In the genomic region with DNA sequence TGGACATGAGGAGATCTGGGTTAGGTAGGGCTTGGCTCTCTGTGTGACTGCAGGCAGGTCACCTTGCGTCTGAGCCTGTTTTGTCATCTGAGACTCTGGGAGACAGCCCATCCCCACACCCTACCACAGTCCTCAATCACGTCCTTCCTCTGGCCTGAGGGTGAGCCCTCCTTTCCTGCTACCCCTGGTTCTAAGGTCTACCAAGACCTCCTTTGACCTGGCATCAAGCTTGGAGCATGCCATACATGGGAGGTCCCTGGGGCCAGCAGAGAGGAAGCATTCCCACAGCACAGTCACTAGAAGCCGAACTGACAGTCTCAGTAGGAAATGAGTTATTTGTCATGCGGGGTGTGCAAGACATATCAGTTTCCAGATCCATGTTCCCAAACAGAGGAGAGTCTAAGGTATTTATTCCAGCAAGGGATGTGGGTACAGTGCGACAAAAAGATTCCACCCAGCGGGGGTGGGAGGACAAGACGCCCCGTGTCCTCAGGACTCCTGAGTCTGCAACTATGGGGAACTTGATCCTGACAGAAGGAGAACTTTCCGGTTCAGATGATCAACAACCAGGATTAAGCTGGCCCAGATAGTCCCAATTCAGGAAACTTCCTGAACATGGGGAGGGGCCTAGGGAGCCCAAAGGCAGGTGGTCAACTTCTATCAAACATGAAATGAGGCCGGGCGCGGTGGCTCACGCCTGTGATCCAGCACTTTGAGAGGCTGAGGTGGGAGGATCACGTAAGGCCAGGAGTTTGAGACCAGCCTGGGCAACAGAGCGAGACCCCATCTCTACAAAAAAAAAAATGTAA, we compare ENCODE assay signal across 12 cellular contexts. TPM values are rescaled to one million over a fixed set of nuclear protein-coding genes. Genes with fewer than 3 reads are reported as not detected.
DNase-seq lines count a peak whose midpoint lies in the region; ATAC-seq lines count a peak whose summit lies in the region.
"Had no signal": no experiment of that assay in that cellular context is flagged by ENCODE, and none has a peak within 500 bp of the region (broad histone marks: within the 10 kb centered on the region; RNA-seq: fewer than 3 reads in every experiment).

No MANE protein-coding gene starts in this region.

- H3K4me3 Mint-ChIP-seq in activated naive CD4-positive, alpha-beta T cell treated with anti-CD3 and anti-CD28 coated beads for 36 hours = no peak overlapping the region
- peak overlapping the region in 1 of 8 donors; percentile 31 for H3K4me3 Mint-ChIP-seq in naive B cell
- H3K4me3 Mint-ChIP-seq: stimulated activated naive CD8-positive, alpha-beta T cell treated with anti-CD3 and anti-CD28 coated beads, Interleukin-15, Interleukin-2, amounts not matched to agents 100 ng/mL and 50 ng/mL, for 24 hours had no signal

- H3K4me3 ChIP-seq in urinary bladder (ENCODE audit: low read depth, low read length) = no peak overlapping the region
- H3K4me3 ChIP-seq: GM12878 had no signal

- 67% methylated on average over 15 of the region's 15 CpGs for WGBS in urinary bladder

- no peaks in the 10 kb centered on the region for H3K36me3 ChIP-seq in urinary bladder (ENCODE audit: insufficient read depth)

- H3K36me3 Mint-ChIP-seq in activated naive CD4-positive, alpha-beta T cell treated with anti-CD3 and anti-CD28 coated beads for 36 hours (ENCODE audit: low read depth) = peaks cover 27% of the 10 kb centered on the region
- peaks cover 16 to 23% of the 10 kb centered on the region in 2 donors for H3K36me3 Mint-ChIP-seq in naive B cell

- H3K4me1 Mint-ChIP-seq in activated naive CD4-positive, alpha-beta T cell treated with anti-CD3 and anti-CD28 coated beads for 36 hours (ENCODE audit: low read depth) = peaks cover 70% of the 10 kb centered on the region
- H3K4me1 Mint-ChIP-seq in naive B cell = peaks cover 57 to 84% (median 78%) of the 10 kb centered on the region in 3 donors

- intact Hi-C loops in activated naive CD4-positive, alpha-beta T cell treated with anti-CD3 and anti-CD28 coated beads for 36 hours (cut with micrococcal nuclease) = no loop called here

- peak overlapping the region; percentile 3 for H3K27ac ChIP-seq in urinary bladder (ENCODE audit: low read depth)

- ATAC-seq in naive B cell (ENCODE audit: low read depth in 2 of 2) = no peak
- no peak for ATAC-seq in GM21515 (IDR thresholded peaks at IDR 0.05; ENCODE audit: unreplicated experiment)
- ATAC-seq: GM12878 had no signal

- H3K27ac Mint-ChIP-seq in activated naive CD4-positive, alpha-beta T cell treated with anti-CD3 and anti-CD28 coated beads for 36 hours = peak overlapping the region; percentile 46
- H3K27ac Mint-ChIP-seq in naive B cell = peak overlapping the region; percentile 64 to 100 (median 85)

- no peaks in the 10 kb centered on the region for H3K9me3 Mint-ChIP-seq in activated naive CD4-positive, alpha-beta T cell treated with anti-CD3 and anti-CD28 coated beads for 36 hours
- peaks cover 0 to 5% (median 3%) of the 10 kb centered on the region in 7 donors for H3K9me3 Mint-ChIP-seq in naive B cell
- H3K9me3 Mint-ChIP-seq: stimulated activated naive CD8-positive, alpha-beta T cell treated with anti-CD3 and anti-CD28 coated beads, Interleukin-15, Interleukin-2, amounts not matched to agents 100 ng/mL and 50 ng/mL, for 24 hours had no signal

- H3K4me1 ChIP-seq in urinary bladder (ENCODE audit: insufficient read depth) = no peaks in the 10 kb centered on the region

- DNase-seq in activated naive CD4-positive, alpha-beta T cell treated with anti-CD3 and anti-CD28 coated beads for 36 hours = no peak
- no peak for DNase-seq in activated naive CD4-positive, alpha-beta T cell treated with anti-CD3 and anti-CD28 coated beads, Interleukin-2, amount 50 U/mL, for 16 hours
- DNase-seq in dermis blood vessel endothelial cell (peak; percentile 72), naive B cell (no peak), OCI-M2 (lab: John Stamatoyannopoulos, UW; ENCODE audit: unreplicated experiment) (no peak), cerebellar cortex (ENCODE audit: low spot score) (no peak)
- DNase-seq: NCI-H446, retina had no signal

- CTCF ChIA-PET in activated naive CD4-positive, alpha-beta T cell treated with anti-CD3 and anti-CD28 coated beads for 36 hours (lab: Charles Lee) = interaction anchor here (0.6 to 1.1 kb wide), 5 partner anchors 22 to 188 kb away, joined by 3 to 5 read pairs (median 3); no protein-coding TSS in a partner anchor

- no peaks in the 10 kb centered on the region for H3K27me3 Mint-ChIP-seq in activated naive CD4-positive, alpha-beta T cell treated with anti-CD3 and anti-CD28 coated beads for 36 hours (ENCODE audit: low read depth)
- H3K27me3 Mint-ChIP-seq in naive B cell = no peaks in the 10 kb centered on the region
- H3K27me3 Mint-ChIP-seq: stimulated activated naive CD8-positive, alpha-beta T cell treated with anti-CD3 and anti-CD28 coated beads, Interleukin-15, Interleukin-2, amounts not matched to agents 100 ng/mL and 50 ng/mL, for 24 hours had no signal

RNA-seq across cellular contexts. Expression of a gene that starts 9.5 kb away (rescaled TPM):
- 10 to 100 TPM; 17.7 to 19.0 TPM for total RNA-seq in activated naive CD4-positive, alpha-beta T cell treated with anti-CD3 and anti-CD28 coated beads for 36 hours
- total RNA-seq in dermis blood vessel endothelial cell (68.7 and 107 TPM in 2 replicates), urinary bladder (7.5 TPM)
- polyA plus RNA-seq in naive B cell (ENCODE audit: low read depth in 6 of 6) (100 to 1,000 TPM in 1 of 6 donors, 10 to 100 TPM in 5; 47.7 to 110 (median 50.8) TPM), urinary bladder (38.0 TPM)

RNA-seq across cellular contexts. Expression of a gene that starts 50.6 kb away (rescaled TPM):
- total RNA-seq in activated naive CD4-positive, alpha-beta T cell treated with anti-CD3 and anti-CD28 coated beads for 36 hours = under 1 TPM; 0.21 to 0.30 TPM
- total RNA-seq in dermis blood vessel endothelial cell (under 0.01 and 0.42 TPM in 2 replicates), urinary bladder (0.79 TPM)
- polyA plus RNA-seq in naive B cell (ENCODE audit: low read depth in 6 of 6) (under 1 TPM in 1 of 6 donors, not detected in 5; 0.27 TPM), urinary bladder (0.24 TPM)
